Comparison of ENCODE assay signal across 25 cellular contexts in the genomic region with DNA sequence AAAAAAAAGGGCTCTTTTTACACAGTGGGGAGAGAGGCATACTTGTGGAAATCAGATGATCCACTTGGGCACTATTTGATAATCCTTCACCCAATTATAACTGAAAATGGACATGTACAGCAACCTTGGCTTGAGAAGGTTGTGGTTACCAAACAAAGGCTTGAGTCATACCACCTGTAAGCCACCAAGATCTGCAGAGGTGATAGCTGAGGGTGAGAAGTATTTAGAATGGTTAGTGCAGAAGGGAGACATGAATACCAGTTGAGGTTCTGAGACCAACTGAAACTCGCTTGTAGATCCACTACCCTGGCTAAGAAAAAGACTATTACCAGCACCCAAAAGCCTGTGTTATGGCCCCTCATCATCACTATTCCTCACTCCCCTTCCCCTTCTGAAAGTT.
DNase-seq lines count a peak whose midpoint lies in the region; ATAC-seq, FAIRE-seq and TF ChIP-seq lines count a peak whose summit lies in the region.
"Had no signal": no experiment of that assay in that cellular context is flagged by ENCODE, and none has a peak within 500 bp of the region (broad histone marks: within the 10 kb centered on the region; RNA-seq: fewer than 3 reads in every experiment).

No MANE protein-coding gene starts in this region.

- TF ChIP-seq CTCF in HCT116 (IDR thresholded peaks at IDR 0.05 in 2 of 3, conservative IDR thresholded peaks at IDR 0.05 in 1 of 3; ENCODE audit: borderline replicate concordance in 1 of 3, insufficient read depth in 1 of 3, low read depth in 2 of 3, low read length in 2 of 3) (no peak), astrocyte (IDR thresholded peaks at IDR 0.05; ENCODE audit: insufficient read depth, low read depth, low read length) (no peak), foreskin keratinocyte (conservative IDR thresholded peaks at IDR 0.05) (no peak), uterus (IDR thresholded peaks at IDR 0.05) (no peak)

- ATAC-seq in HCT116: 0 out of 2 replicates have a peak, but pooled peaks have one; percentile 20
- peak; percentile 34 for ATAC-seq in foreskin keratinocyte
- no peak for ATAC-seq in naive thymus-derived CD4-positive, alpha-beta T cell
- no peak for ATAC-seq in HG03565 (IDR thresholded peaks at IDR 0.05; ENCODE audit: unreplicated experiment)
- ATAC-seq: A549, GM12878, GM23338 had no signal

- H3K4me3 ChIP-seq in HCT116 (replicated peaks in 1 of 2; ENCODE audit: low read depth in 1 of 2, low read length in 2 of 2): no peak overlapping the region
- H3K4me3 ChIP-seq in astrocyte (ENCODE audit: insufficient read depth, low read depth, low read length): no peak overlapping the region
- H3K4me3 ChIP-seq in uterus: no peak overlapping the region
- no peak overlapping the region for H3K4me3 ChIP-seq in naive thymus-derived CD4-positive, alpha-beta T cell (ENCODE audit: low read length)
- H3K4me3 ChIP-seq: A549; BLaER1 treated with 17β-estradiol and CSF1 and Interleukin-3, amounts not matched to agents 10 nM and 100 nM; GM12878; GM23338 had no signal

- H3K9ac ChIP-seq in HCT116 (ENCODE audit: low read length) (no peak overlapping the region), astrocyte (ENCODE audit: low read length) (no peak overlapping the region)
- H3K9ac ChIP-seq: BLaER1 treated with 17β-estradiol and CSF1 and Interleukin-3, amounts not matched to agents 10 nM and 100 nM had no signal

- no peaks in the 10 kb centered on the region for H3K36me3 Mint-ChIP-seq in astrocyte (ENCODE audit: low read depth, unreplicated experiment)
- H3K36me3 Mint-ChIP-seq in naive thymus-derived CD4-positive, alpha-beta T cell: no peaks in the 10 kb centered on the region
- H3K36me3 Mint-ChIP-seq: CD14-positive monocyte; CD8-positive, alpha-beta memory T cell had no signal

- H3K4me1 ChIP-seq in HCT116 (ENCODE audit: control insufficient read depth in 1 of 2, insufficient read depth in 2 of 2, low read length in 2 of 2) (no peaks in the 10 kb centered on the region), astrocyte (ENCODE audit: insufficient read depth, low read length) (no peaks in the 10 kb centered on the region), foreskin keratinocyte (no peaks in the 10 kb centered on the region), uterus (no peaks in the 10 kb centered on the region)
- H3K4me1 ChIP-seq in naive thymus-derived CD4-positive, alpha-beta T cell (ENCODE audit: control insufficient read depth in 2 of 2, insufficient read depth in 2 of 2, low read length in 2 of 2): no peaks in the 10 kb centered on the region
- H3K4me1 ChIP-seq: A549; BE2C; BLaER1 treated with 17β-estradiol and CSF1 and Interleukin-3, amounts not matched to agents 10 nM and 100 nM had no signal

- H3K27me3 ChIP-seq in HCT116 (ENCODE audit: insufficient read depth, low read length) (no peaks in the 10 kb centered on the region), astrocyte (ENCODE audit: insufficient read depth, low read length) (no peaks in the 10 kb centered on the region), foreskin keratinocyte (no peaks in the 10 kb centered on the region), uterus (no peaks in the 10 kb centered on the region)
- no peaks in the 10 kb centered on the region for H3K27me3 ChIP-seq in naive thymus-derived CD4-positive, alpha-beta T cell (ENCODE audit: control insufficient read depth in 2 of 2, insufficient read depth in 2 of 2, low read length in 2 of 2)
- H3K27me3 ChIP-seq: BE2C; BLaER1 treated with 17β-estradiol and CSF1 and Interleukin-3, amounts not matched to agents 10 nM and 100 nM had no signal

- H3K27ac ChIP-seq in HCT116 (ENCODE audit: low read depth, low read length) (no peak overlapping the region), astrocyte (ENCODE audit: low read depth, low read length) (no peak overlapping the region), foreskin keratinocyte (no peak overlapping the region), uterus (no peak overlapping the region)
- no peak overlapping the region for H3K27ac ChIP-seq in naive thymus-derived CD4-positive, alpha-beta T cell (ENCODE audit: low read depth, low read length)
- H3K27ac ChIP-seq: A549; BLaER1 treated with 17β-estradiol and CSF1 and Interleukin-3, amounts not matched to agents 10 nM and 100 nM had no signal

- FAIRE-seq in astrocyte (lab: Jason Lieb, UNC): no peak
- FAIRE-seq: A549, D721Med, GM12878 had no signal

- no peaks in the 10 kb centered on the region for H3K79me2 ChIP-seq in HCT116 (ENCODE audit: insufficient read depth, low read length)
- no peaks in the 10 kb centered on the region for H3K79me2 ChIP-seq in astrocyte (ENCODE audit: insufficient read depth, low read length)

- H3K27ac Mint-ChIP-seq in astrocyte (ENCODE audit: unreplicated experiment): no peak overlapping the region
- no peak overlapping the region for H3K27ac Mint-ChIP-seq in naive thymus-derived CD4-positive, alpha-beta T cell
- H3K27ac Mint-ChIP-seq: CD14-positive monocyte; CD4-positive, alpha-beta T cell; CD8-positive, alpha-beta memory T cell; GM23338; H9; HFFc6 had no signal

- no peak for TF ChIP-seq RAD21 in HCT116 (IDR thresholded peaks at IDR 0.05; ENCODE audit: low read depth)

- no peak overlapping the region for H3K4me3 Mint-ChIP-seq in astrocyte (ENCODE audit: unreplicated experiment)
- no peak overlapping the region for H3K4me3 Mint-ChIP-seq in naive thymus-derived CD4-positive, alpha-beta T cell
- H3K4me3 Mint-ChIP-seq: CD14-positive monocyte; CD4-positive, alpha-beta T cell; CD8-positive, alpha-beta memory T cell; GM23338; H9; HFFc6 had no signal

- RAD21 ChIA-PET in HCT116 (lab: Charles Lee; ENCODE audit: low non-redundant PET in 1 of 2, low total read pairs in 2 of 2, uncharacterized antibody in 2 of 2, unreplicated experiment in 2 of 2): no interaction called here

- H3K4me2 ChIP-seq in HCT116 (ENCODE audit: low read length) (no peak overlapping the region), astrocyte (ENCODE audit: low read length) (no peak overlapping the region)
- H3K4me2 ChIP-seq: A549; BLaER1 treated with 17β-estradiol and CSF1 and Interleukin-3, amounts not matched to agents 10 nM and 100 nM; GM23338 had no signal

- H3K27me3 Mint-ChIP-seq in astrocyte (ENCODE audit: low read depth, unreplicated experiment): no peaks in the 10 kb centered on the region
- no peaks in the 10 kb centered on the region for H3K27me3 Mint-ChIP-seq in naive thymus-derived CD4-positive, alpha-beta T cell
- H3K27me3 Mint-ChIP-seq: CD4-positive, alpha-beta T cell; CD8-positive, alpha-beta memory T cell had no signal

- no peaks in the 10 kb centered on the region for H3K9me3 Mint-ChIP-seq in astrocyte (ENCODE audit: unreplicated experiment)
- peaks cover 0 to 11% (median 0%) of the 10 kb centered on the region in 11 donors for H3K9me3 Mint-ChIP-seq in naive thymus-derived CD4-positive, alpha-beta T cell
- H3K9me3 Mint-ChIP-seq: CD14-positive monocyte, GM23338, H9 had no signal

- intact Hi-C loops in HCT116 (cut with micrococcal nuclease) (no loop called here), uterus (cut with DNase I; ENCODE audit: low total_unique reads) (no loop called here)
- intact Hi-C loops in naive thymus-derived CD4-positive, alpha-beta T cell (cut with micrococcal nuclease): no loop called here

- H3K9me3 ChIP-seq in HCT116 (ENCODE audit: control insufficient read depth in 1 of 2, insufficient read depth in 1 of 2, low read depth in 1 of 2, low read length in 2 of 2) (no peaks in the 10 kb centered on the region), astrocyte (ENCODE audit: insufficient read depth, low read depth, low read length) (no peaks in the 10 kb centered on the region), uterus (no peaks in the 10 kb centered on the region)
- H3K9me3 ChIP-seq in naive thymus-derived CD4-positive, alpha-beta T cell (ENCODE audit: control insufficient read depth in 2 of 3, low read length in 3 of 3): no peaks in the 10 kb centered on the region
- H3K9me3 ChIP-seq: A549; BE2C; BLaER1 treated with 17β-estradiol and CSF1 and Interleukin-3, amounts not matched to agents 10 nM and 100 nM had no signal

- H2AFZ ChIP-seq in HCT116 (ENCODE audit: low read depth, low read length, poor library complexity, severe bottlenecking) (no peak overlapping the region), astrocyte (ENCODE audit: low read depth, low read length) (no peak overlapping the region)
- H2AFZ ChIP-seq: GM23338 had no signal

- DNase-seq in HCT116 (ENCODE audit: low read depth, low spot score) (no peak), M059J (ENCODE audit: low read depth) (peak; percentile 1), astrocyte (ENCODE audit: low read depth) (peak; percentile 2), foreskin keratinocyte (peak in 1 of 2 donors; percentile 26), uterus (no peak)
- DNase-seq in naive thymus-derived CD4-positive, alpha-beta T cell: no peak
- DNase-seq: 8988T; ACHN; AML-193; BE2C; CD4-positive, alpha-beta T cell; CD8-positive, alpha-beta memory T cell; DMS 273 treated with DMSO at 0.1 percent for 48 hours; DMS79; EL; GDM1; H9; HFFc6 had no signal

- TF ChIP-seq POLR2A in HCT116 (IDR thresholded peaks at IDR 0.05; ENCODE audit: borderline replicate concordance, extremely low read depth, insufficient read depth, insufficient read length) (no peak), uterus (IDR thresholded peaks at IDR 0.05) (no peak)

- H4K20me1 ChIP-seq in HCT116 (ENCODE audit: insufficient read depth) (no peaks in the 10 kb centered on the region), astrocyte (ENCODE audit: insufficient read depth, low read length) (no peaks in the 10 kb centered on the region)
- H4K20me1 ChIP-seq: BLaER1 treated with 17β-estradiol and CSF1 and Interleukin-3, amounts not matched to agents 10 nM and 100 nM had no signal

- CTCF ChIA-PET in HCT116 (lab: Charles Lee): no interaction called here
- CTCF ChIA-PET in naive thymus-derived CD4-positive, alpha-beta T cell (lab: Charles Lee): no interaction called here

- POLR2A ChIA-PET in HCT116 (lab: Charles Lee): no interaction called here
- POLR2A ChIA-PET in naive thymus-derived CD4-positive, alpha-beta T cell (lab: Charles Lee): no interaction called here

- no TSS peak for BruUV-seq in HCT116 (replicated peaks; lab: Mats Ljungman, UMichigan)

- H3K9me2 ChIP-seq in HCT116 (ENCODE audit: insufficient read depth): no peaks in the 10 kb centered on the region

- no peaks in the 10 kb centered on the region for H3K36me3 ChIP-seq in HCT116 (ENCODE audit: control insufficient read depth in 1 of 2, insufficient read depth in 2 of 2, low read length in 2 of 2)
- H3K36me3 ChIP-seq in astrocyte (ENCODE audit: insufficient read depth, low read length): no peaks in the 10 kb centered on the region
- no peaks in the 10 kb centered on the region for H3K36me3 ChIP-seq in uterus
- H3K36me3 ChIP-seq in naive thymus-derived CD4-positive, alpha-beta T cell (ENCODE audit: control insufficient read depth in 2 of 3, insufficient read depth in 3 of 3, low read length in 3 of 3): no peaks in the 10 kb centered on the region
- H3K36me3 ChIP-seq: BE2C; BLaER1 treated with 17β-estradiol and CSF1 and Interleukin-3, amounts not matched to agents 10 nM and 100 nM had no signal

- H3K4me1 Mint-ChIP-seq in astrocyte (ENCODE audit: low read depth, unreplicated experiment): no peaks in the 10 kb centered on the region
- no peaks in the 10 kb centered on the region for H3K4me1 Mint-ChIP-seq in naive thymus-derived CD4-positive, alpha-beta T cell
- H3K4me1 Mint-ChIP-seq: CD14-positive monocyte; CD8-positive, alpha-beta memory T cell; GM23338 had no signal

TF ChIP-seq in HCT116, 20 proteins besides CTCF, POLR2A, EP300 and RAD21 (continues in another document):
- TF ChIP-seq SIN3A (IDR thresholded peaks at IDR 0.05; ENCODE audit: low read depth): no peak

Comparison
In these comparisons a context has a peak if more than half of its experiments do, and no peak if none do; other contexts are left out.
1. ATAC-seq: peak in HCT116 (single experiment) and foreskin keratinocyte (single experiment); none in naive thymus-derived CD4-positive, alpha-beta T cell (single experiment) and HG03565 (single experiment).
2. DNase-seq: peak in M059J (single experiment) and astrocyte (single experiment); none in HCT116 (single experiment), uterus (0 of 2) and naive thymus-derived CD4-positive, alpha-beta T cell (0 of 9).